Comparison of ENCODE assay signal across 26 cellular contexts in genomic region chr18:79645291-79645983, GRCh38. TPM values are rescaled to one million over a fixed set of nuclear protein-coding genes. Genes with fewer than 3 reads are reported as not detected.
DNase-seq lines count a peak whose midpoint lies in the region; ATAC-seq and TF ChIP-seq lines count a peak whose summit lies in the region.
"Had no signal": no experiment of that assay in that cellular context is flagged by ENCODE, and none has a peak within 500 bp of the region (broad histone marks: within the 10 kb centered on the region; RNA-seq: fewer than 3 reads in every experiment).

No MANE protein-coding gene starts in this region.

- H3K4me3 Mint-ChIP-seq in T-helper 17 cell = no peak overlapping the region

- H3K4me2 ChIP-seq in Loucy (ENCODE audit: low read depth, low read length, poor library complexity, severe bottlenecking) (peak overlapping the region; percentile 70), mesendoderm (ENCODE audit: low read length) (no peak overlapping the region)

- H3K27me3 ChIP-seq in Loucy (ENCODE audit: insufficient read depth, low read length, poor library complexity, severe bottlenecking) = no peaks in the 10 kb centered on the region
- no peaks in the 10 kb centered on the region for H3K27me3 ChIP-seq in mesendoderm (ENCODE audit: insufficient read depth, low read length, poor library complexity)
- H3K27me3 ChIP-seq in uterus = no peaks in the 10 kb centered on the region
- H3K27me3 ChIP-seq: ascending aorta, BE2C, SJSA1 had no signal

- no peak overlapping the region for H2BK120ac ChIP-seq in mesendoderm (ENCODE audit: low read depth, low read length)

- H2BK15ac ChIP-seq in mesendoderm (replicated peaks; ENCODE audit: low read depth) = no peak overlapping the region

- H4K20me1 ChIP-seq in Loucy (ENCODE audit: insufficient read depth, low read length, poor library complexity, severe bottlenecking) = no peaks in the 10 kb centered on the region

- no peak overlapping the region for H3K23ac ChIP-seq in mesendoderm (ENCODE audit: low read length)

- H3K36me3 ChIP-seq in Loucy (ENCODE audit: insufficient read depth, low read length) = no peaks in the 10 kb centered on the region
- no peaks in the 10 kb centered on the region for H3K36me3 ChIP-seq in mesendoderm (ENCODE audit: control insufficient read depth, insufficient read depth, low read length)
- no peaks in the 10 kb centered on the region for H3K36me3 ChIP-seq in uterus
- H3K36me3 ChIP-seq: ascending aorta, BE2C, esophagus squamous epithelium, prostate gland, SJSA1 had no signal

- no peak overlapping the region for H3K27ac Mint-ChIP-seq in T-helper 17 cell

- peaks cover 4% of the 10 kb centered on the region; the same call in 1 of the 2 replicates for H3F3A ChIP-seq in Loucy (ENCODE audit: low read depth)

- H3K9ac ChIP-seq in Loucy (ENCODE audit: low read depth, low read length, poor library complexity, severe bottlenecking) = peak overlapping the region; percentile 12
- no peak overlapping the region for H3K9ac ChIP-seq in mesendoderm (ENCODE audit: low read length)

- H3K4me1 Mint-ChIP-seq in T-helper 17 cell = peaks cover 3% of the 10 kb centered on the region

- no peaks in the 10 kb centered on the region for H3K36me3 Mint-ChIP-seq in T-helper 17 cell (ENCODE audit: low read depth)

- no peak overlapping the region for H3K4ac ChIP-seq in mesendoderm (ENCODE audit: low read depth, low read length)

- no peak overlapping the region for H2BK5ac ChIP-seq in mesendoderm (ENCODE audit: low read length)

- H3K79me2 ChIP-seq in Loucy (ENCODE audit: insufficient read depth, low read length) = no peaks in the 10 kb centered on the region
- no peaks in the 10 kb centered on the region for H3K79me2 ChIP-seq in mesendoderm (ENCODE audit: control insufficient read depth, insufficient read depth, low read length)

- no peak overlapping the region for H3K18ac ChIP-seq in mesendoderm (ENCODE audit: low read length)

- H3K4me1 ChIP-seq in Loucy (ENCODE audit: insufficient read depth, low read length, poor library complexity, severe bottlenecking) (peaks cover 31% of the 10 kb centered on the region), mesendoderm (ENCODE audit: control insufficient read depth, low read depth, low read length) (no peaks in the 10 kb centered on the region), uterus (peaks cover 0 to 4% of the 10 kb centered on the region in 2 donors)
- H3K4me1 ChIP-seq: ascending aorta, BE2C, prostate gland, SJSA1 had no signal

- no peak overlapping the region for H2AK5ac ChIP-seq in mesendoderm (ENCODE audit: low read length)

- no peak overlapping the region for H3K27ac ChIP-seq in mesendoderm (ENCODE audit: low read depth, low read length)
- H3K27ac ChIP-seq in uterus = no peak overlapping the region
- H3K27ac ChIP-seq: 22Rv1, ascending aorta, esophagus squamous epithelium, prostate gland, SJSA1 had no signal

- no peak for TF ChIP-seq POLR2A in uterus (IDR thresholded peaks at IDR 0.05)

- TF ChIP-seq CTCF in Loucy (conservative IDR thresholded peaks at IDR 0.05; ENCODE audit: low read length) (no peak), uterus (IDR thresholded peaks at IDR 0.05) (no peak)

- no peak overlapping the region for H4K5ac ChIP-seq in mesendoderm (ENCODE audit: low read length)

- no peak overlapping the region for H2AFZ ChIP-seq in Loucy (ENCODE audit: low read length)

- peak; percentile 30 for ATAC-seq in T-helper 17 cell

- H3K9me3 ChIP-seq in Loucy (ENCODE audit: insufficient read depth, low read depth, low read length) (no peaks in the 10 kb centered on the region), T-helper 17 cell (ENCODE audit: control insufficient read depth, low read length, poor library complexity, severe bottlenecking) (no peaks in the 10 kb centered on the region), uterus (no peaks in the 10 kb centered on the region)
- H3K9me3 ChIP-seq: ascending aorta, BE2C, esophagus squamous epithelium, prostate gland, SJSA1 had no signal

- peaks cover 14% of the 10 kb centered on the region for H3K27me3 Mint-ChIP-seq in T-helper 17 cell

- DNase-seq in SKM-1 treated with dmso at 0.1 percent for 144 hours (lab: John Stamatoyannopoulos, UW; ENCODE audit: unreplicated experiment) = peak; percentile 33
- DNase-seq in SKM-1 (lab: John Stamatoyannopoulos, UW; ENCODE audit: unreplicated experiment) = no peak
- DNase-seq in T-helper 17 cell = no peak
- DNase-seq in mesendoderm = no peak
- DNase-seq in uterus = no peak
- no peak for DNase-seq in NCI-H2196 (lab: John Stamatoyannopoulos, UW; ENCODE audit: unreplicated experiment)
- DNase-seq in NCI-H187 treated with DMSO at 0.1 percent for 48 hours (lab: John Stamatoyannopoulos, UW) = no peak
- DNase-seq: activated CD4-positive, alpha-beta T cell treated with anti-CD3 and anti-CD28 coated beads, Interleukin-2, amount 50 U/mL, for 1 hour; activated T-cell treated with anti-CD3 and anti-CD28 coated beads for 4 hours; BE2C; Calu3; effector CD4-positive, alpha-beta T cell; esophagus squamous epithelium; GOT3; midbrain; NCI-H1048; NCI-H2029 treated with DMSO at 0.1 percent for 48 hours; NCI-H510A treated with DMSO at 0.1 percent for 48 hours; small intestine; stimulated activated CD4-positive, alpha-beta T cell treated with anti-CD3 and anti-CD28 coated beads, Interleukin-2, amount 100 ng/mL, for 48 hours; T-helper 9 cell had no signal

- H3K56ac ChIP-seq in mesendoderm (ENCODE audit: low read length) = peak overlapping the region; percentile 1

- intact Hi-C loops in uterus (cut with DNase I; ENCODE audit: low total_unique reads) = no loop called here

- no peaks in the 10 kb centered on the region for H3K79me1 ChIP-seq in mesendoderm (ENCODE audit: low read length)

- no peak overlapping the region for H4K8ac ChIP-seq in mesendoderm (ENCODE audit: low read depth, low read length)

- H3K4me3 ChIP-seq in Loucy (ENCODE audit: low read length, poor library complexity, severe bottlenecking) (peak overlapping the region; percentile 36), mesendoderm (ENCODE audit: low read length) (no peak overlapping the region), uterus (no peak overlapping the region)
- H3K4me3 ChIP-seq: ascending aorta, esophagus squamous epithelium, prostate gland, SJSA1 had no signal

- WGBS in mesendoderm (ENCODE audit: extremely low coverage, insufficient coverage, low lambda C conversion rate) = no CpG with 5 or more reads among the region's 21 CpGs

- no peaks in the 10 kb centered on the region for H3K9me2 ChIP-seq in Loucy (replicated peaks; ENCODE audit: low read depth, low read length)

RNA-seq across cellular contexts. Expression of gene CTDP1, which starts 34.2 kb away (rescaled TPM):
- total RNA-seq in T-helper 17 cell (10 to 100 TPM; 61.0 to 65.1 TPM), uterus (10 to 100 TPM in 3 of 4 donors, 1 to 10 TPM in 1; 6.2 to 22.5 (median 20.4) TPM)
- 19.0 TPM for polyA plus RNA-seq in mesendoderm (2013, experiment 1 of 2)
- polyA plus RNA-seq in mesendoderm (2013, experiment 2 of 2) = 19.0 TPM
